Comparison of ENCODE assay signal across 14 cellular contexts in the genomic region with DNA sequence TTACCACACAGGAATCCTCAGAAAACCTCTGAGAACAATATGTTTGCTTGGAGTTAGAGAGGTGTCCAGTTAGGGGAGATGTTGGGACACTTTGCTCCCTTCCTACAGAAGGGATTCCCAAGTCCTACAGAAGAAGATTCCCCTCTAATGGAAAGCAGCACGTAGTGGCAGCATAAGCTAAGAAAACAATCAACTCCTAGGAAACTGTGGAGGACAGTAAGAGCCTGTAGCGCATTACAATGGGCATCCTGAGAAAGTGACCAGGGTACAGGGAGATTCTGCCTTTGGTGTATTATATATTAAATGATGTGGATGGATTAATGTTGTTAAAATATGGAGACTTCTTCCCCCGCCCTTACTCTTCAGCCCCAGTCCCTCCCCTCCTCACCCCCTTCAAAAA. TPM values are rescaled to one million over a fixed set of nuclear protein-coding genes. Genes with fewer than 3 reads are reported as not detected.
DNase-seq lines count a peak whose midpoint lies in the region; ATAC-seq and TF ChIP-seq lines count a peak whose summit lies in the region.
"Had no signal": no experiment of that assay in that cellular context is flagged by ENCODE, and none has a peak within 500 bp of the region (broad histone marks: within the 10 kb centered on the region; RNA-seq: fewer than 3 reads in every experiment).

No MANE protein-coding gene starts in this region.

- H3K4me3 Mint-ChIP-seq in CD14-positive monocyte (no peak overlapping the region), WTC11 (no peak overlapping the region)
- H3K4me3 Mint-ChIP-seq in stimulated activated memory B cell treated with anti-CD40 and anti-IgM and Interleukin-4, amounts not matched to agents 10 μg/mL and 1 μg/mL and 100 μg/mL, for 72 hours, result no peak overlapping the region
- H3K4me3 Mint-ChIP-seq: CD4-positive, alpha-beta T cell had no signal

- POLR2A ChIA-PET in WTC11 (lab: Charles Lee), result interaction anchor here (1.0 kb wide), 1 partner anchor 14 kb away, joined by 3 read pairs; the partner anchor contains the start of gene RIC1

- H3K36me3 Mint-ChIP-seq in CD14-positive monocyte, result peaks cover 3 to 14% of the 10 kb centered on the region in 2 donors
- H3K36me3 Mint-ChIP-seq in WTC11, result no peaks in the 10 kb centered on the region
- H3K36me3 Mint-ChIP-seq in stimulated activated memory B cell treated with anti-CD40 and anti-IgM and Interleukin-4, amounts not matched to agents 10 μg/mL and 1 μg/mL and 100 μg/mL, for 72 hours, result no peaks in the 10 kb centered on the region

- no peak for DNase-seq in CD14-positive monocyte (ENCODE audit: low spot score)
- DNase-seq in WTC11 (ENCODE audit: low spot score), result no peak
- peak; percentile 9 for DNase-seq in iPS-NIHi11 (ENCODE audit: low spot score)
- DNase-seq in MV-4-11 (lab: John Stamatoyannopoulos, UW), result no peak
- DNase-seq in stimulated activated CD4-positive, alpha-beta T cell treated with anti-CD3 and anti-CD28 coated beads, Interleukin-15, amount 100 ng/mL, for 24 hours, result no peak
- DNase-seq: BE2C; C1 segment of cervical spinal cord; Caco-2; CD4-positive, alpha-beta T cell; HCEC 1CT; IMR-90 had no signal

- ATAC-seq in WTC11 (peak; percentile 51), GM19023 (IDR thresholded peaks at IDR 0.05; ENCODE audit: unreplicated experiment) (no peak)
- ATAC-seq in stimulated activated memory B cell treated with anti-CD40 and anti-IgM and Interleukin-4, amounts not matched to agents 10 μg/mL and 1 μg/mL and 100 μg/mL, for 72 hours, result no peak
- ATAC-seq: K562 had no signal

- H3K4me1 Mint-ChIP-seq in CD14-positive monocyte (peaks cover 47% of the 10 kb centered on the region), WTC11 (peaks cover 9% of the 10 kb centered on the region)
- peaks cover 32% of the 10 kb centered on the region for H3K4me1 Mint-ChIP-seq in stimulated activated memory B cell treated with anti-CD40 and anti-IgM and Interleukin-4, amounts not matched to agents 10 μg/mL and 1 μg/mL and 100 μg/mL, for 72 hours

- H3K27ac Mint-ChIP-seq in CD14-positive monocyte (peak overlapping the region in 4 of 7 donors; percentile 13 to 51 (median 20)), WTC11 (no peak overlapping the region)
- peak overlapping the region; percentile 37 for H3K27ac Mint-ChIP-seq in stimulated activated memory B cell treated with anti-CD40 and anti-IgM and Interleukin-4, amounts not matched to agents 10 μg/mL and 1 μg/mL and 100 μg/mL, for 72 hours
- H3K27ac Mint-ChIP-seq: CD4-positive, alpha-beta T cell had no signal

- TF ChIP-seq CTCF in CD14-positive monocyte (IDR thresholded peaks at IDR 0.05) (no peak), WTC11 (IDR thresholded peaks at IDR 0.05) (no peak)

- H3K27me3 Mint-ChIP-seq in CD14-positive monocyte (ENCODE audit: low read depth in 3 of 3) (no peaks in the 10 kb centered on the region), WTC11 (ENCODE audit: low read depth) (no peaks in the 10 kb centered on the region)
- H3K27me3 Mint-ChIP-seq in stimulated activated memory B cell treated with anti-CD40 and anti-IgM and Interleukin-4, amounts not matched to agents 10 μg/mL and 1 μg/mL and 100 μg/mL, for 72 hours, result no peaks in the 10 kb centered on the region
- H3K27me3 Mint-ChIP-seq: CD4-positive, alpha-beta T cell had no signal

- intact Hi-C loops in CD14-positive monocyte (cut with micrococcal nuclease), result no loop called here

- H3K9me3 Mint-ChIP-seq in CD14-positive monocyte, result no peaks in the 10 kb centered on the region
- no peaks in the 10 kb centered on the region for H3K9me3 Mint-ChIP-seq in WTC11
- no peaks in the 10 kb centered on the region for H3K9me3 Mint-ChIP-seq in stimulated activated memory B cell treated with anti-CD40 and anti-IgM and Interleukin-4, amounts not matched to agents 10 μg/mL and 1 μg/mL and 100 μg/mL, for 72 hours
- H3K9me3 Mint-ChIP-seq: CD4-positive, alpha-beta T cell had no signal

- CTCF ChIA-PET in WTC11 (lab: Charles Lee), result interaction anchor here (1.7 kb wide), 1 partner anchor 15 kb away, joined by 4 read pairs; no protein-coding TSS in a partner anchor

TF ChIP-seq in WTC11, 78 proteins besides CTCF, POLR2A, EP300 and RAD21 (continues in another document):
- TF ChIP-seq ELF4 (CRISPR knock-in tag; IDR thresholded peaks at IDR 0.05; ENCODE audit: low read depth), result no peak
- TF ChIP-seq, protein P1, sequence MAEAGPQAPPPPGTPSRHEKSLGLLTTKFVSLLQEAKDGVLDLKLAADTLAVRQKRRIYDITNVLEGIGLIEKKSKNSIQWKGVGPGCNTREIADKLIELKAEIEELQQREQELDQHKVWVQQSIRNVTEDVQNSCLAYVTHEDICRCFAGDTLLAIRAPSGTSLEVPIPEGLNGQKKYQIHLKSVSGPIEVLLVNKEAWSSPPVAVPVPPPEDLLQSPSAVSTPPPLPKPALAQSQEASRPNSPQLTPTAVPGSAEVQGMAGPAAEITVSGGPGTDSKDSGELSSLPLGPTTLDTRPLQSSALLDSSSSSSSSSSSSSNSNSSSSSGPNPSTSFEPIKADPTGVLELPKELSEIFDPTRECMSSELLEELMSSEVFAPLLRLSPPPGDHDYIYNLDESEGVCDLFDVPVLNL (CRISPR knock-in tag; IDR thresholded peaks at IDR 0.05; ENCODE audit: borderline replicate concordance, low read depth), result no peak
- TF ChIP-seq ARID4B (CRISPR knock-in tag; IDR thresholded peaks at IDR 0.05; ENCODE audit: borderline replicate concordance), result no peak
- TF ChIP-seq IRF2 (CRISPR knock-in tag; IDR thresholded peaks at IDR 0.05; ENCODE audit: borderline replicate concordance, low read depth), result no peak
- TF ChIP-seq CREB1 (CRISPR knock-in tag; IDR thresholded peaks at IDR 0.05), result no peak
- TF ChIP-seq ZMAT4 (CRISPR knock-in tag; IDR thresholded peaks at IDR 0.05), result no peak
- TF ChIP-seq, protein P2, sequence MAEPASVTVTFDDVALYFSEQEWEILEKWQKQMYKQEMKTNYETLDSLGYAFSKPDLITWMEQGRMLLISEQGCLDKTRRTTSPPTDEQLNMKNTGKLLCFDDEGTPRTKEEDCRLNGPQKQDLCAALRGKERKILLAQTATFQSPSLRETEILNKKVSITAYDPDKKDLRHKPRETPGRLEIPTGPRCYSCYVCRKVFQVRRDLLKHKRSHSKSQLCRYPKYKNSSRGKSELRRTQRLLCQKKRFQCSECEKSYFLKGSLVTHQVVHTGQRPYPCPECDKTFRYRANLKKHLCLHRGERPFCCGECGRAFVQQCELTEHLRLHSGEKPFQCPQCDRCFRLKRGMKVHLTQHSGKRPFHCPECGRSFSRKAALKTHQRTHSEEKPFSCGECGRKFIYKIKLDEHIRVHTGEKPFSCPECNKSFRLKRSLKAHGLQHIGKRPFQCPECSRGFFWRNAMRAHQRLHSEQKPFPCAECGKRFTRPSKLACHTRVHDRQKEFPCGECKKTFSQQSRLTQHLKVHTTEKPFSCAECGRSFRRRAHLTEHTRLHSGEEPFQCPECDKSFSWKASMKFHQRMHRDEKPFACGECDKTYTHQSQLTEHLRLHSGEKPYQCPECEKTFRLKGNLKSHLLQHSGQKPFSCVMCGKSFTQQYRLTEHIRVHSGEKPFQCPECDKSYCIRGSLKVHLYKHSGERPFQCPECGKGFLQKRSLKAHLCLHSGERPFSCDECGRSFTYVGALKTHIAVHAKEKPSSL (CRISPR knock-in tag; conservative IDR thresholded peaks at IDR 0.05), result no peak

RNA-seq across cellular contexts. Expression of gene RIC1, which starts 13.9 kb away (rescaled TPM):
- polyA plus RNA-seq in CD14-positive monocyte, result 10 to 100 TPM; 13.4 to 16.3 TPM
- total RNA-seq in WTC11 (2021), result 17.4 to 18.9 TPM (median 17.8 TPM) in 3 replicates
